Comparison of ENCODE assay signal across 39 cellular contexts in the genomic region with DNA sequence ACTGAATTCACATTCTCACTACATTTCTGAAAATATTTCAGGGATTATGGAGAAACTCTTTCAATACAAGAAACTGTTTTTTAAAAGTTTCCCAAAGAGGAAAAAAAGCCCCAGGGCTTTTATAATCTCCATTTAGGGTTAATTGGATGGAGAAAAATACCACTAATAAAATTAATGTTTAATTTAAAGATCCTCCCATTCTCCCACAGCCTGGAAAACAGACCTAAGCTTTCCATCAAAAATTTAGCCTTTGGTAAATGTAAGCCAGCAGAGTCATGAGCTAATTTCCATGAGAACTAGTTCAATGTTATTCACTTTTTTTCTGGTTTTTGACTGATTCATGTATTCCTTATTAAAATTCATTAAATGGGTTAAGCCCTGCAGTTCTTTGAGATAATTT.
"Had no signal": no experiment of that assay in that cellular context is flagged by ENCODE, and none has a peak within 500 bp of the region (broad histone marks: within the 10 kb centered on the region; RNA-seq: fewer than 3 reads in every experiment).

No MANE protein-coding gene starts in this region.

- ATAC-seq: activated naive CD4-positive, alpha-beta T cell treated with anti-CD3 and anti-CD28 coated beads, Interleukin-2, amount 50 U/mL, for 72 hours; activated naive CD8-positive, alpha-beta T cell treated with anti-CD3 and anti-CD28 coated beads, Interleukin-2, amount 50 U/mL, for 24 hours; activated T-cell treated with anti-CD3 and anti-CD28 coated beads, Interleukin-2, amount 50 U/mL, for 4 hours; activated T-cell treated with anti-CD3 and anti-CD28 coated beads, Interleukin-2, amount 50 U/mL, for 72 hours; activated T-helper 17 cell treated with anti-CD3 and anti-CD28 coated beads, Interleukin-2, amount 50 U/mL, for 72 hours; body of pancreas had no signal

- H3K36me3 Mint-ChIP-seq: activated naive CD4-positive, alpha-beta T cell treated with anti-CD3 and anti-CD28 coated beads, Interleukin-2, amount 10 ng/mL, durations not matched to agents 7 days and 5 days; activated naive CD4-positive, alpha-beta T cell treated with anti-CD3 and anti-CD28 coated beads, Interleukin-2, amount 50 U/mL, for 72 hours; activated naive CD8-positive, alpha-beta T cell; activated naive CD8-positive, alpha-beta T cell treated with anti-CD3 and anti-CD28 coated beads for 36 hours; activated naive CD8-positive, alpha-beta T cell treated with anti-CD3 and anti-CD28 coated beads, Interleukin-2, amount 10 ng/mL, durations not matched to agents 7 days and 5 days had no signal

- H3K4me3 ChIP-seq: adrenal gland, ascending aorta, body of pancreas, breast epithelium, cardiac muscle cell had no signal

- H3K36me3 ChIP-seq: adrenal gland, ascending aorta, brain microvascular endothelial cell, breast epithelium, cardiac muscle cell had no signal

- DNase-seq: activated effector memory CD4-positive, alpha-beta T cell treated with anti-CD3 and anti-CD28 coated beads, Interleukin-2, amount 50 U/mL, for 16 hours; activated effector memory CD4-positive, alpha-beta T cell treated with Interleukin-2 at 50 U/mL for 16 hours; activated gamma-delta T cell; activated gamma-delta T cell treated with Interleukin-2 at 50 U/mL for 16 hours; activated naive CD4-positive, alpha-beta T cell; activated naive CD4-positive, alpha-beta T cell treated with anti-CD3 and anti-CD28 coated beads for 36 hours; activated naive CD4-positive, alpha-beta T cell treated with anti-CD3 and anti-CD28 coated beads, Interleukin-2, amount 10 ng/mL, durations not matched to agents 7 days and 5 days; activated naive CD4-positive, alpha-beta T cell treated with anti-CD3 and anti-CD28 coated beads, Interleukin-2, amount 50 U/mL, for 16 hours; activated naive CD4-positive, alpha-beta T cell treated with Interleukin-2 at 50 U/mL for 16 hours; activated naive CD8-positive, alpha-beta T cell treated with anti-CD3 and anti-CD28 coated beads for 36 hours; activated naive CD8-positive, alpha-beta T cell treated with anti-CD3 and anti-CD28 coated beads, Interleukin-2, amount 10 ng/mL, durations not matched to agents 7 days and 5 days; activated naive CD8-positive, alpha-beta T cell treated with anti-CD3 and anti-CD28 coated beads, Interleukin-2, amount 50 U/mL, for 24 hours; activated T-cell treated with anti-CD3 and anti-CD28 coated beads for 4 hours; activated T-cell treated with anti-CD3 and anti-CD28 coated beads, Interleukin-2, amount 50 U/mL, for 1 hour; activated T-cell treated with anti-CD3 and anti-CD28 coated beads, Interleukin-2, amount 50 U/mL, for 24 hours; activated T-cell treated with anti-CD3 and anti-CD28 coated beads, Interleukin-2, amount 50 U/mL, for 4 hours; activated T-cell treated with anti-CD3 and anti-CD28 coated beads, Interleukin-2, amount 50 U/mL, for 48 hours; activated T-cell treated with anti-CD3 and anti-CD28 coated beads, Interleukin-2, amount 50 U/mL, for 72 hours; adrenal gland; amniotic stem cell; amygdala; anterior cingulate cortex; aorta; body of pancreas; brain microvascular endothelial cell; caudate nucleus; central memory CD4-positive, alpha-beta T cell; cerebellar nuclear complex had no signal

- H3K27me3 Mint-ChIP-seq: activated naive CD4-positive, alpha-beta T cell treated with anti-CD3 and anti-CD28 coated beads, Interleukin-2, amount 10 ng/mL, durations not matched to agents 7 days and 5 days; activated naive CD8-positive, alpha-beta T cell treated with anti-CD3 and anti-CD28 coated beads, Interleukin-2, amount 10 ng/mL, durations not matched to agents 7 days and 5 days; activated T-cell treated with anti-CD3 and anti-CD28 coated beads, Interleukin-2, amount 50 U/mL, for 24 hours; brain; central memory CD8-positive, alpha-beta T cell had no signal

- H3K4me1 ChIP-seq: adrenal gland, ascending aorta, body of pancreas, breast epithelium had no signal

- H3K27ac ChIP-seq: adrenal gland, ascending aorta, body of pancreas, brain microvascular endothelial cell, breast epithelium, cardiac muscle cell had no signal

- H3K4me3 Mint-ChIP-seq: activated naive CD4-positive, alpha-beta T cell treated with anti-CD3 and anti-CD28 coated beads for 36 hours; activated naive CD4-positive, alpha-beta T cell treated with anti-CD3 and anti-CD28 coated beads, Interleukin-2, amount 10 ng/mL, durations not matched to agents 7 days and 5 days; activated naive CD4-positive, alpha-beta T cell treated with anti-CD3 and anti-CD28 coated beads, Interleukin-2, amount 50 U/mL, for 24 hours; activated naive CD8-positive, alpha-beta T cell; activated naive CD8-positive, alpha-beta T cell treated with anti-CD3 and anti-CD28 coated beads for 36 hours; activated naive CD8-positive, alpha-beta T cell treated with anti-CD3 and anti-CD28 coated beads, Interleukin-2, amount 10 ng/mL, durations not matched to agents 7 days and 5 days; activated naive CD8-positive, alpha-beta T cell treated with anti-CD3 and anti-CD28 coated beads, Interleukin-2, amount 50 U/mL, for 24 hours; activated T-cell treated with anti-CD3 and anti-CD28 coated beads, Interleukin-2, amount 50 U/mL, for 24 hours; activated T-cell treated with anti-CD3 and anti-CD28 coated beads, Interleukin-2, amount 50 U/mL, for 4 hours; activated T-cell treated with anti-CD3 and anti-CD28 coated beads, Interleukin-2, amount 50 U/mL, for 72 hours; activated T-helper 1 cell treated with anti-CD3 and anti-CD28 coated beads, Interleukin-12 subunit alpha, Interleukin-12 subunit beta, Interleukin-2, Interleukin-4 antibody, amounts not matched to agents 30 ng/mL and 10 ng/mL and 1 ng/mL, durations not matched to agents 14 hours and 24 hours and 36 hours; activated T-helper 17 cell treated with anti-CD3 and anti-CD28 coated beads, Interleukin-2, amount 50 U/mL, for 72 hours; central memory CD8-positive, alpha-beta T cell had no signal

- H3K9me3 ChIP-seq: adrenal gland, ascending aorta, body of pancreas, breast epithelium had no signal

- H3K27ac Mint-ChIP-seq: activated naive CD4-positive, alpha-beta T cell treated with anti-CD3 and anti-CD28 coated beads for 36 hours; activated naive CD4-positive, alpha-beta T cell treated with anti-CD3 and anti-CD28 coated beads, Interleukin-2, amount 10 ng/mL, durations not matched to agents 7 days and 5 days; activated naive CD4-positive, alpha-beta T cell treated with anti-CD3 and anti-CD28 coated beads, Interleukin-2, amount 50 U/mL, for 24 hours; activated naive CD4-positive, alpha-beta T cell treated with anti-CD3 and anti-CD28 coated beads, Interleukin-2, amount 50 U/mL, for 72 hours; activated naive CD8-positive, alpha-beta T cell; activated naive CD8-positive, alpha-beta T cell treated with anti-CD3 and anti-CD28 coated beads for 36 hours; activated naive CD8-positive, alpha-beta T cell treated with anti-CD3 and anti-CD28 coated beads, Interleukin-2, amount 10 ng/mL, durations not matched to agents 7 days and 5 days; activated naive CD8-positive, alpha-beta T cell treated with anti-CD3 and anti-CD28 coated beads, Interleukin-2, amount 50 U/mL, for 24 hours; activated T-cell treated with anti-CD3 and anti-CD28 coated beads, Interleukin-2, amount 50 U/mL, for 24 hours; activated T-cell treated with anti-CD3 and anti-CD28 coated beads, Interleukin-2, amount 50 U/mL, for 72 hours; activated T-helper 1 cell treated with anti-CD3 and anti-CD28 coated beads, Interleukin-12 subunit alpha, Interleukin-12 subunit beta, Interleukin-2, Interleukin-4 antibody, amounts not matched to agents 30 ng/mL and 10 ng/mL and 1 ng/mL, durations not matched to agents 14 hours and 24 hours and 36 hours; activated T-helper 17 cell treated with anti-CD3 and anti-CD28 coated beads, Interleukin-2, amount 50 U/mL, for 72 hours; activated T-helper 2 cell treated with anti-CD3 and anti-CD28 coated beads, Interferon-gamma antibody, Interleukin-2, Interleukin-4, amounts not matched to agents 10 μg/mL and 5 μg/mL and 100 μg/mL, durations not matched to agents 14 hours and 24 hours and 36 hours had no signal

- H3K9me3 Mint-ChIP-seq: activated naive CD4-positive, alpha-beta T cell treated with anti-CD3 and anti-CD28 coated beads for 36 hours; activated naive CD4-positive, alpha-beta T cell treated with anti-CD3 and anti-CD28 coated beads, Interleukin-2, amount 50 U/mL, for 24 hours; activated naive CD8-positive, alpha-beta T cell treated with anti-CD3 and anti-CD28 coated beads, Interleukin-2, amount 10 ng/mL, durations not matched to agents 7 days and 5 days; activated T-cell treated with anti-CD3 and anti-CD28 coated beads, Interleukin-2, amount 50 U/mL, for 24 hours; activated T-helper 1 cell treated with anti-CD3 and anti-CD28 coated beads, Interleukin-12 subunit alpha, Interleukin-12 subunit beta, Interleukin-2, Interleukin-4 antibody, amounts not matched to agents 30 ng/mL and 10 ng/mL and 1 ng/mL, durations not matched to agents 14 hours and 24 hours and 36 hours; activated T-helper 17 cell treated with anti-CD3 and anti-CD28 coated beads, Interleukin-2, amount 50 U/mL, for 72 hours; activated T-helper 2 cell treated with anti-CD3 and anti-CD28 coated beads, Interferon-gamma antibody, Interleukin-2, Interleukin-4, amounts not matched to agents 10 μg/mL and 5 μg/mL and 100 μg/mL, durations not matched to agents 14 hours and 24 hours and 36 hours had no signal

- H3K27me3 ChIP-seq: adrenal gland, ascending aorta, body of pancreas, brain microvascular endothelial cell, breast epithelium, cardiac muscle cell had no signal

- H3K4me1 Mint-ChIP-seq: activated naive CD4-positive, alpha-beta T cell treated with anti-CD3 and anti-CD28 coated beads, Interleukin-2, amount 10 ng/mL, durations not matched to agents 7 days and 5 days; activated naive CD4-positive, alpha-beta T cell treated with anti-CD3 and anti-CD28 coated beads, Interleukin-2, amount 50 U/mL, for 24 hours; activated naive CD8-positive, alpha-beta T cell treated with anti-CD3 and anti-CD28 coated beads for 36 hours; activated naive CD8-positive, alpha-beta T cell treated with anti-CD3 and anti-CD28 coated beads, Interleukin-2, amount 10 ng/mL, durations not matched to agents 7 days and 5 days; activated naive CD8-positive, alpha-beta T cell treated with anti-CD3 and anti-CD28 coated beads, Interleukin-2, amount 50 U/mL, for 24 hours; activated T-helper 17 cell treated with anti-CD3 and anti-CD28 coated beads, Interleukin-2, amount 50 U/mL, for 72 hours; central memory CD8-positive, alpha-beta T cell had no signal
